In the genomic region with DNA sequence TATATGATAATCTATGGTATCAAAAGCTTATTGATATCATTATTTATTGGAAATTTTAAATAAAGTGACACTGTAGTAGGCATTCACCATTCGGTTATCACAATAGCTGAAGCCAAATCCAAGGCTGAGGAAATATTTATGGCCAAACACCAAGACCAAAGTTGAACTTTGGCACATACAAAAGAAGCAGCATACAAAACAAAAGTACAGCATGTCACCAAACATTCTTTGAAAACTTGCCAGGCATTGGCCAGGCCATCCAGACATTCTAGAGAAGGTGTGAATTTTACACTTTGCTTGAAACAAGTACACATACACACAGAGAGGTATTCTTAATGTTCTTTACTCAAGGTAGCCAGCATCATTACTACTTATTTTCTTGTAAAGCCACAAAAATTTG, we compare ENCODE assay signal across 20 cellular contexts.
"Had no signal": no experiment of that assay in that cellular context is flagged by ENCODE, and none has a peak within 500 bp of the region (broad histone marks: within the 10 kb centered on the region; RNA-seq: fewer than 3 reads in every experiment).

No MANE protein-coding gene starts in this region.

- DNase-seq: KBM-7, MG63, NCI-H1092 treated with DMSO at 0.1 percent for 48 hours, NCI-H1436, NCI-H187, NCI-H2029, NCI-H2081 treated with DMSO at 0.1 percent for 48 hours, NCI-H2171, NCI-H226, NCI-H510A, NCI-H524 treated with DMSO at 0.1 percent for 48 hours, NCI-H69, NCI-H774, RPMI8226, SHP77 treated with DMSO at 0.1 percent for 48 hours, SJCRH30 had no signal

- H3K36me3 ChIP-seq: MG63, SJCRH30 had no signal

- H3K27me3 ChIP-seq: MG63, SJCRH30 had no signal

- FAIRE-seq: HTR-8/SVneo, RCC 7860 had no signal

- H3K4me3 ChIP-seq: MG63, SJCRH30 had no signal

- ATAC-seq: SK-N-SH treated with all-trans-retinoic acid at 6 μM for 48 hours had no signal

- H3K27ac ChIP-seq: HL-60, SJCRH30 had no signal
